In the genomic region with DNA sequence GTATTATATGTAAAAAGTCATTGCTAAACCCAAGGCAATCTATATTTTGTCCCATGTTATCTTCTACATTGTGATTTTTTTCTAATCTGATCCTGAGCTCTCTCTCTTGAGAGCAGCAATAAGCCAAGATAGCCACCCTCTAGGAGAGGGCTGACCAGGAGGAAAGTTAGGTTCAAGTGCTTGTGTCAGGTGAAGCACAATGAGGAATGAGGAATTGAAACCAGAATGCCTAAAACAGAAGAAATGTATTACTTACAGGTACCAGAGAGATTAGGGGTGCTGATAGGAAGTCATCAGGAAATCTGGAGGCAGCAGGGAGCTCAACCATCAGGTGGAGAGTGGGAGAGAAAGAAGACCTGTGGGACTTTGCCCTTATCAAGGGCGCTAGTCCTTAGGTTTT, we compare ENCODE assay signal across 35 cellular contexts.
"Had no signal": no experiment of that assay in that cellular context is flagged by ENCODE, and none has a peak within 500 bp of the region (broad histone marks: within the 10 kb centered on the region; RNA-seq: fewer than 3 reads in every experiment).

No MANE protein-coding gene starts in this region.

- H3K27me3 ChIP-seq: MG63 had no signal

- H3K36me3 ChIP-seq: MG63 had no signal

- H3K9me3 ChIP-seq: MG63 had no signal

- H3K4me3 ChIP-seq: MG63 had no signal

- DNase-seq: Karpas-422, Kasumi-1, MG63, MM.1S, MV-4-11, NCI-H1048, NCI-H1092, NCI-H1092 treated with DMSO at 0.1 percent for 48 hours, NCI-H1105, NCI-H1105 treated with DMSO at 0.1 percent for 48 hours, NCI-H1417, NCI-H1417 treated with DMSO at 0.1 percent for 48 hours, NCI-H1436, NCI-H1436 treated with DMSO at 0.1 percent for 48 hours, NCI-H146, NCI-H1694, NCI-H1694 treated with DMSO at 0.1 percent for 48 hours, NCI-H187, NCI-H187 treated with DMSO at 0.1 percent for 48 hours, NCI-H1930, NCI-H2029, NCI-H2029 treated with DMSO at 0.1 percent for 48 hours, NCI-H2081, NCI-H2081 treated with DMSO at 0.1 percent for 48 hours, NCI-H2107, NCI-H2171, NCI-H2171 treated with DMSO at 0.1 percent for 48 hours, NCI-H2227 treated with DMSO at 0.1 percent for 48 hours, NCI-H226, NCI-H345, NCI-H446, NCI-H446 treated with DMSO at 0.1 percent for 48 hours, NCI-H510A, NCI-H510A treated with DMSO at 0.1 percent for 48 hours, NCI-H524 had no signal
